Comparison of ENCODE assay signal across 2 cellular contexts in the genomic region with DNA sequence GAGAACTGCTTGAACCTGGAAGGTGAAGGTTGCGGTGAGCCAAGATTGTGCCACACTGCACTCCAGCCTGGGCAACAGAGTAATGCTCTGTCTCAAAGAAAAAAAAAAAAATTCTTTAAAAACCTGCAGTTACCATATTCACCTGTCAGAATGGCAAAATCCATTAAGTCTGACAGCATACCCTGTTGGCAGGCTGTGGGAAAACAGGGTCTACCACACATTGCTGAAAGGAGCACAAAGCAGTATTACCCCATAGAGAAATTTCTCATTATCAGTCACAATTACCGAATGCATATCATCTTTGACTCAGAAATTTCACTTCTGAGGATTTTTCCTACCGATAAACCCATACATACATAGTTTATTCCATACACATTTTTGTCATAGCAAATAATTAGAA.
TF ChIP-seq lines count a peak whose summit lies in the region.

No MANE protein-coding gene starts in this region.

TF ChIP-seq in GM23338, 12 proteins besides CTCF, POLR2A, EP300 and RAD21 (continued from another document and continues in another):
- TF ChIP-seq, protein P1, sequence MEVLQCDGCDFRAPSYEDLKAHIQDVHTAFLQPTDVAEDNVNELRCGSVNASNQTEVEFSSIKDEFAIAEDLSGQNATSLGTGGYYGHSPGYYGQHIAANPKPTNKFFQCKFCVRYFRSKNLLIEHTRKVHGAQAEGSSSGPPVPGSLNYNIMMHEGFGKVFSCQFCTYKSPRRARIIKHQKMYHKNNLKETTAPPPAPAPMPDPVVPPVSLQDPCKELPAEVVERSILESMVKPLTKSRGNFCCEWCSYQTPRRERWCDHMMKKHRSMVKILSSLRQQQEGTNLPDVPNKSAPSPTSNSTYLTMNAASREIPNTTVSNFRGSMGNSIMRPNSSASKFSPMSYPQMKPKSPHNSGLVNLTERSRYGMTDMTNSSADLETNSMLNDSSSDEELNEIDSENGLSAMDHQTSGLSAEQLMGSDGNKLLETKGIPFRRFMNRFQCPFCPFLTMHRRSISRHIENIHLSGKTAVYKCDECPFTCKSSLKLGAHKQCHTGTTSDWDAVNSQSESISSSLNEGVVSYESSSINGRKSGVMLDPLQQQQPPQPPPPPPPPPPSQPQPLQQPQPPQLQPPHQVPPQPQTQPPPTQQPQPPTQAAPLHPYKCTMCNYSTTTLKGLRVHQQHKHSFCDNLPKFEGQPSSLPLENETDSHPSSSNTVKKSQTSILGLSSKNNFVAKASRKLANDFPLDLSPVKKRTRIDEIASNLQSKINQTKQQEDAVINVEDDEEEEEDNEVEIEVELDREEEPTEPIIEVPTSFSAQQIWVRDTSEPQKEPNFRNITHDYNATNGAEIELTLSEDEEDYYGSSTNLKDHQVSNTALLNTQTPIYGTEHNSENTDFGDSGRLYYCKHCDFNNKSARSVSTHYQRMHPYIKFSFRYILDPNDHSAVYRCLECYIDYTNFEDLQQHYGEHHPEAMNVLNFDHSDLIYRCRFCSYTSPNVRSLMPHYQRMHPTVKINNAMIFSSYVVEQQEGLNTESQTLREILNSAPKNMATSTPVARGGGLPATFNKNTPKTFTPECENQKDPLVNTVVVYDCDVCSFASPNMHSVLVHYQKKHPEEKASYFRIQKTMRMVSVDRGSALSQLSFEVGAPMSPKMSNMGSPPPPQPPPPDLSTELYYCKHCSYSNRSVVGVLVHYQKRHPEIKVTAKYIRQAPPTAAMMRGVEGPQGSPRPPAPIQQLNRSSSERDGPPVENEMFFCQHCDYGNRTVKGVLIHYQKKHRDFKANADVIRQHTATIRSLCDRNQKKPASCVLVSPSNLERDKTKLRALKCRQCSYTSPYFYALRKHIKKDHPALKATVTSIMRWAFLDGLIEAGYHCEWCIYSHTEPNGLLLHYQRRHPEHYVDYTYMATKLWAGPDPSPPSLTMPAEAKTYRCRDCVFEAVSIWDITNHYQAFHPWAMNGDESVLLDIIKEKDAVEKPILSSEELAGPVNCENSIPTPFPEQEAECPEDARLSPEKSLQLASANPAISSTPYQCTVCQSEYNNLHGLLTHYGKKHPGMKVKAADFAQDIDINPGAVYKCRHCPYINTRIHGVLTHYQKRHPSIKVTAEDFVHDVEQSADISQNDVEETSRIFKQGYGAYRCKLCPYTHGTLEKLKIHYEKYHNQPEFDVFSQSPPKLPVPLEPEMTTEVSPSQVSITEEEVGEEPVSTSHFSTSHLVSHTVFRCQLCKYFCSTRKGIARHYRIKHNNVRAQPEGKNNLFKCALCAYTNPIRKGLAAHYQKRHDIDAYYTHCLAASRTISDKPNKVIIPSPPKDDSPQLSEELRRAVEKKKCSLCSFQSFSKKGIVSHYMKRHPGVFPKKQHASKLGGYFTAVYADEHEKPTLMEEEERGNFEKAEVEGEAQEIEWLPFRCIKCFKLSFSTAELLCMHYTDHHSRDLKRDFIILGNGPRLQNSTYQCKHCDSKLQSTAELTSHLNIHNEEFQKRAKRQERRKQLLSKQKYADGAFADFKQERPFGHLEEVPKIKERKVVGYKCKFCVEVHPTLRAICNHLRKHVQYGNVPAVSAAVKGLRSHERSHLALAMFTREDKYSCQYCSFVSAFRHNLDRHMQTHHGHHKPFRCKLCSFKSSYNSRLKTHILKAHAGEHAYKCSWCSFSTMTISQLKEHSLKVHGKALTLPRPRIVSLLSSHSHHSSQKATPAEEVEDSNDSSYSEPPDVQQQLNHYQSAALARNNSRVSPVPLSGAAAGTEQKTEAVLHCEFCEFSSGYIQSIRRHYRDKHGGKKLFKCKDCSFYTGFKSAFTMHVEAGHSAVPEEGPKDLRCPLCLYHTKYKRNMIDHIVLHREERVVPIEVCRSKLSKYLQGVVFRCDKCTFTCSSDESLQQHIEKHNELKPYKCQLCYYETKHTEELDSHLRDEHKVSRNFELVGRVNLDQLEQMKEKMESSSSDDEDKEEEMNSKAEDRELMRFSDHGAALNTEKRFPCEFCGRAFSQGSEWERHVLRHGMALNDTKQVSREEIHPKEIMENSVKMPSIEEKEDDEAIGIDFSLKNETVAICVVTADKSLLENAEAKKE (CRISPR knock-in tag; IDR thresholded peaks at IDR 0.05) = no peak
- TF ChIP-seq NANOG (IDR thresholded peaks at IDR 0.05; ENCODE audit: borderline replicate concordance) = no peak
- no peak for TF ChIP-seq CREB1 (CRISPR knock-in tag; IDR thresholded peaks at IDR 0.05; ENCODE audit: low read depth)
- no peak for TF ChIP-seq EZH2 (IDR thresholded peaks at IDR 0.05; ENCODE audit: low read depth, unreplicated experiment)
- no peak for TF ChIP-seq ZNF114 (CRISPR knock-in tag; IDR thresholded peaks at IDR 0.05)
- TF ChIP-seq, protein P2, sequence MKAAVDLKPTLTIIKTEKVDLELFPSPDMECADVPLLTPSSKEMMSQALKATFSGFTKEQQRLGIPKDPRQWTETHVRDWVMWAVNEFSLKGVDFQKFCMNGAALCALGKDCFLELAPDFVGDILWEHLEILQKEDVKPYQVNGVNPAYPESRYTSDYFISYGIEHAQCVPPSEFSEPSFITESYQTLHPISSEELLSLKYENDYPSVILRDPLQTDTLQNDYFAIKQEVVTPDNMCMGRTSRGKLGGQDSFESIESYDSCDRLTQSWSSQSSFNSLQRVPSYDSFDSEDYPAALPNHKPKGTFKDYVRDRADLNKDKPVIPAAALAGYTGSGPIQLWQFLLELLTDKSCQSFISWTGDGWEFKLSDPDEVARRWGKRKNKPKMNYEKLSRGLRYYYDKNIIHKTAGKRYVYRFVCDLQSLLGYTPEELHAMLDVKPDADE (IDR thresholded peaks at IDR 0.05) = no peak
- TF ChIP-seq POLR2AphosphoS5 (IDR thresholded peaks at IDR 0.05; ENCODE audit: low read depth) = no peak
- no peak for TF ChIP-seq EZH2phosphoT487 (IDR thresholded peaks at IDR 0.05; ENCODE audit: unreplicated experiment)
- TF ChIP-seq JUNB (IDR thresholded peaks at IDR 0.05; ENCODE audit: unreplicated experiment) = no peak
- no peak for TF ChIP-seq ZNF331 (CRISPR knock-in tag; IDR thresholded peaks at IDR 0.05; ENCODE audit: low read depth)

TF ChIP-seq in WTC11, 78 proteins besides CTCF, POLR2A, EP300 and RAD21 (continued from another document):
- TF ChIP-seq, protein P3, sequence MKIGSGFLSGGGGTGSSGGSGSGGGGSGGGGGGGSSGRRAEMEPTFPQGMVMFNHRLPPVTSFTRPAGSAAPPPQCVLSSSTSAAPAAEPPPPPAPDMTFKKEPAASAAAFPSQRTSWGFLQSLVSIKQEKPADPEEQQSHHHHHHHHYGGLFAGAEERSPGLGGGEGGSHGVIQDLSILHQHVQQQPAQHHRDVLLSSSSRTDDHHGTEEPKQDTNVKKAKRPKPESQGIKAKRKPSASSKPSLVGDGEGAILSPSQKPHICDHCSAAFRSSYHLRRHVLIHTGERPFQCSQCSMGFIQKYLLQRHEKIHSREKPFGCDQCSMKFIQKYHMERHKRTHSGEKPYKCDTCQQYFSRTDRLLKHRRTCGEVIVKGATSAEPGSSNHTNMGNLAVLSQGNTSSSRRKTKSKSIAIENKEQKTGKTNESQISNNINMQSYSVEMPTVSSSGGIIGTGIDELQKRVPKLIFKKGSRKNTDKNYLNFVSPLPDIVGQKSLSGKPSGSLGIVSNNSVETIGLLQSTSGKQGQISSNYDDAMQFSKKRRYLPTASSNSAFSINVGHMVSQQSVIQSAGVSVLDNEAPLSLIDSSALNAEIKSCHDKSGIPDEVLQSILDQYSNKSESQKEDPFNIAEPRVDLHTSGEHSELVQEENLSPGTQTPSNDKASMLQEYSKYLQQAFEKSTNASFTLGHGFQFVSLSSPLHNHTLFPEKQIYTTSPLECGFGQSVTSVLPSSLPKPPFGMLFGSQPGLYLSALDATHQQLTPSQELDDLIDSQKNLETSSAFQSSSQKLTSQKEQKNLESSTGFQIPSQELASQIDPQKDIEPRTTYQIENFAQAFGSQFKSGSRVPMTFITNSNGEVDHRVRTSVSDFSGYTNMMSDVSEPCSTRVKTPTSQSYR (CRISPR knock-in tag; IDR thresholded peaks at IDR 0.05) = no peak
- TF ChIP-seq TEAD4 (CRISPR knock-in tag; IDR thresholded peaks at IDR 0.05) (no peak), ZNF232 (CRISPR knock-in tag; IDR thresholded peaks at IDR 0.05) (no peak), NR3C1 (CRISPR knock-in tag; conservative IDR thresholded peaks at IDR 0.05; ENCODE audit: low read depth) (no peak), ZNF219 (CRISPR knock-in tag; IDR thresholded peaks at IDR 0.05; ENCODE audit: borderline replicate concordance) (no peak), NFYB (CRISPR knock-in tag; conservative IDR thresholded peaks at IDR 0.05; ENCODE audit: low read depth) (no peak)
- TF ChIP-seq, protein P4, sequence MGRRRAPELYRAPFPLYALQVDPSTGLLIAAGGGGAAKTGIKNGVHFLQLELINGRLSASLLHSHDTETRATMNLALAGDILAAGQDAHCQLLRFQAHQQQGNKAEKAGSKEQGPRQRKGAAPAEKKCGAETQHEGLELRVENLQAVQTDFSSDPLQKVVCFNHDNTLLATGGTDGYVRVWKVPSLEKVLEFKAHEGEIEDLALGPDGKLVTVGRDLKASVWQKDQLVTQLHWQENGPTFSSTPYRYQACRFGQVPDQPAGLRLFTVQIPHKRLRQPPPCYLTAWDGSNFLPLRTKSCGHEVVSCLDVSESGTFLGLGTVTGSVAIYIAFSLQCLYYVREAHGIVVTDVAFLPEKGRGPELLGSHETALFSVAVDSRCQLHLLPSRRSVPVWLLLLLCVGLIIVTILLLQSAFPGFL (CRISPR knock-in tag; IDR thresholded peaks at IDR 0.05; ENCODE audit: borderline replicate concordance) = no peak
- TF ChIP-seq, protein P5, sequence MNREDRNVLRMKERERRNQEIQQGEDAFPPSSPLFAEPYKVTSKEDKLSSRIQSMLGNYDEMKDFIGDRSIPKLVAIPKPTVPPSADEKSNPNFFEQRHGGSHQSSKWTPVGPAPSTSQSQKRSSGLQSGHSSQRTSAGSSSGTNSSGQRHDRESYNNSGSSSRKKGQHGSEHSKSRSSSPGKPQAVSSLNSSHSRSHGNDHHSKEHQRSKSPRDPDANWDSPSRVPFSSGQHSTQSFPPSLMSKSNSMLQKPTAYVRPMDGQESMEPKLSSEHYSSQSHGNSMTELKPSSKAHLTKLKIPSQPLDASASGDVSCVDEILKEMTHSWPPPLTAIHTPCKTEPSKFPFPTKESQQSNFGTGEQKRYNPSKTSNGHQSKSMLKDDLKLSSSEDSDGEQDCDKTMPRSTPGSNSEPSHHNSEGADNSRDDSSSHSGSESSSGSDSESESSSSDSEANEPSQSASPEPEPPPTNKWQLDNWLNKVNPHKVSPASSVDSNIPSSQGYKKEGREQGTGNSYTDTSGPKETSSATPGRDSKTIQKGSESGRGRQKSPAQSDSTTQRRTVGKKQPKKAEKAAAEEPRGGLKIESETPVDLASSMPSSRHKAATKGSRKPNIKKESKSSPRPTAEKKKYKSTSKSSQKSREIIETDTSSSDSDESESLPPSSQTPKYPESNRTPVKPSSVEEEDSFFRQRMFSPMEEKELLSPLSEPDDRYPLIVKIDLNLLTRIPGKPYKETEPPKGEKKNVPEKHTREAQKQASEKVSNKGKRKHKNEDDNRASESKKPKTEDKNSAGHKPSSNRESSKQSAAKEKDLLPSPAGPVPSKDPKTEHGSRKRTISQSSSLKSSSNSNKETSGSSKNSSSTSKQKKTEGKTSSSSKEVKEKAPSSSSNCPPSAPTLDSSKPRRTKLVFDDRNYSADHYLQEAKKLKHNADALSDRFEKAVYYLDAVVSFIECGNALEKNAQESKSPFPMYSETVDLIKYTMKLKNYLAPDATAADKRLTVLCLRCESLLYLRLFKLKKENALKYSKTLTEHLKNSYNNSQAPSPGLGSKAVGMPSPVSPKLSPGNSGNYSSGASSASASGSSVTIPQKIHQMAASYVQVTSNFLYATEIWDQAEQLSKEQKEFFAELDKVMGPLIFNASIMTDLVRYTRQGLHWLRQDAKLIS (CRISPR knock-in tag; IDR thresholded peaks at IDR 0.05; ENCODE audit: borderline replicate concordance) = no peak
- TF ChIP-seq, protein P6, sequence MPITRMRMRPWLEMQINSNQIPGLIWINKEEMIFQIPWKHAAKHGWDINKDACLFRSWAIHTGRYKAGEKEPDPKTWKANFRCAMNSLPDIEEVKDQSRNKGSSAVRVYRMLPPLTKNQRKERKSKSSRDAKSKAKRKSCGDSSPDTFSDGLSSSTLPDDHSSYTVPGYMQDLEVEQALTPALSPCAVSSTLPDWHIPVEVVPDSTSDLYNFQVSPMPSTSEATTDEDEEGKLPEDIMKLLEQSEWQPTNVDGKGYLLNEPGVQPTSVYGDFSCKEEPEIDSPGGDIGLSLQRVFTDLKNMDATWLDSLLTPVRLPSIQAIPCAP (CRISPR knock-in tag; IDR thresholded peaks at IDR 0.05) = no peak
- TF ChIP-seq, protein P7, sequence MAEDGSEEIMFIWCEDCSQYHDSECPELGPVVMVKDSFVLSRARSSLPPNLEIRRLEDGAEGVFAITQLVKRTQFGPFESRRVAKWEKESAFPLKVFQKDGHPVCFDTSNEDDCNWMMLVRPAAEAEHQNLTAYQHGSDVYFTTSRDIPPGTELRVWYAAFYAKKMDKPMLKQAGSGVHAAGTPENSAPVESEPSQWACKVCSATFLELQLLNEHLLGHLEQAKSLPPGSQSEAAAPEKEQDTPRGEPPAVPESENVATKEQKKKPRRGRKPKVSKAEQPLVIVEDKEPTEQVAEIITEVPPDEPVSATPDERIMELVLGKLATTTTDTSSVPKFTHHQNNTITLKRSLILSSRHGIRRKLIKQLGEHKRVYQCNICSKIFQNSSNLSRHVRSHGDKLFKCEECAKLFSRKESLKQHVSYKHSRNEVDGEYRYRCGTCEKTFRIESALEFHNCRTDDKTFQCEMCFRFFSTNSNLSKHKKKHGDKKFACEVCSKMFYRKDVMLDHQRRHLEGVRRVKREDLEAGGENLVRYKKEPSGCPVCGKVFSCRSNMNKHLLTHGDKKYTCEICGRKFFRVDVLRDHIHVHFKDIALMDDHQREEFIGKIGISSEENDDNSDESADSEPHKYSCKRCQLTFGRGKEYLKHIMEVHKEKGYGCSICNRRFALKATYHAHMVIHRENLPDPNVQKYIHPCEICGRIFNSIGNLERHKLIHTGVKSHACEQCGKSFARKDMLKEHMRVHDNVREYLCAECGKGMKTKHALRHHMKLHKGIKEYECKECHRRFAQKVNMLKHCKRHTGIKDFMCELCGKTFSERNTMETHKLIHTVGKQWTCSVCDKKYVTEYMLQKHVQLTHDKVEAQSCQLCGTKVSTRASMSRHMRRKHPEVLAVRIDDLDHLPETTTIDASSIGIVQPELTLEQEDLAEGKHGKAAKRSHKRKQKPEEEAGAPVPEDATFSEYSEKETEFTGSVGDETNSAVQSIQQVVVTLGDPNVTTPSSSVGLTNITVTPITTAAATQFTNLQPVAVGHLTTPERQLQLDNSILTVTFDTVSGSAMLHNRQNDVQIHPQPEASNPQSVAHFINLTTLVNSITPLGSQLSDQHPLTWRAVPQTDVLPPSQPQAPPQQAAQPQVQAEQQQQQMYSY (CRISPR knock-in tag; IDR thresholded peaks at IDR 0.05) = no peak
